ENCODE assay signal across 8 cellular contexts in the genomic region with DNA sequence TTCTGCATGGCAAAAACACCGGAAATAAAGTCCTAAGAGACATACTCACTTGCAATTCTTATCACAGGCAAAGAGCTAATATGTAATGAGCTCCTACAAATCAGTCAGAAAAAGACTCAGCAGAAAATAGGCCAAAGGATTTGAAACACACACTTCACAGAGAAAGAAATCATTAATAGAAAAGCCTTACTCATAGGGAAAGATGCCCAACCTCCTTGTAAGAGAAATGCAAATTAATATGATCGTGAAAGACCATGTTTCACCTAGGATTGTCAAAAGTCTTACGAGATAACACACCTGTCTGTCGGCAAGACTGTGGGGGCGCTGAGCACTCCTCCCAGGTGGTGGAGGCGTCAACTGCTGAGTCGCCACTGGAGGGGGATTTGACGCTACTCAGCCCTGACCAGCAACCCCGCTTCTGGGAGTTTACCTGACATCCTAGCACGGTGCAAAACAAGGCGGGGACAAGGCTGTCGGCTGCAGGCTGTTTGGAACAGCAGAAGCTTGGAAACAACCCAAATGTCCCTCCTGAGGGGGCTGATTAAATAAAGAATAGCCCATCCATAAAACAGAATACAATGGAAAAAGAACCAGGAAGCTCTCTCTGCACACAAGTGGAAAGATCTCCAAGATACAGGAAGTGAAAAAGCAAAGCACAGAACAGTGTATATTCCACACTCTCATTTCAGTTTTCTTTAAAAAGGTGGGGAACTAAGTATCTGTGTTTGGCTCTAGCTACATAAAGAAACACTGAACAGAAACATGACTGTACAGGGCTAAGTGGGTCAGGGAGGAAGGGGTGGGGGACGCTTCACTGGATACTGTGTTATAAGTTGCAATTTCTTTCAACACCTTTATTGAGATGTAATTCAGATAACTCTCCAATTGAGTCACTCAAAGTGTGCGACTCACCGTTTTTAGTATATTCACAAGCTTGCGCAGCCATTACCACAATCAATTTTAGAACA. TPM values are rescaled to one million over a fixed set of nuclear protein-coding genes. Genes with fewer than 3 reads are reported as not detected.
DNase-seq lines count a peak whose midpoint lies in the region; ATAC-seq and TF ChIP-seq lines count a peak whose summit lies in the region.

No MANE protein-coding gene starts in this region.

- 42% methylated on average over 6 of the region's 16 CpGs; no CpG with 5 or more reads in 1 of the 2 experiments for WGBS in IMR-90 (ENCODE audit: extremely low coverage in 2 of 2, insufficient read length in 1 of 2), 2 experiments
- WGBS in prostate gland = 21% methylated on average over 16 of the region's 16 CpGs

- peaks cover 0 to 77% of the 10 kb centered on the region in 2 experiments; a peak in 3 of 4 replicates for H3K79me1 ChIP-seq in IMR-90 (ENCODE audit: low read depth in 1 of 2, low read length in 2 of 2)

- no peak overlapping the region for H3K9ac ChIP-seq in IMR-90 (ENCODE audit: low read depth, low read length)

- H3K27ac Mint-ChIP-seq in activated CD8-positive, alpha-beta T cell treated with anti-CD3 and anti-CD28 coated beads, Interleukin-2, amount 10 ng/mL, durations not matched to agents 7 days and 5 days = peak overlapping the region; percentile 66

- TF ChIP-seq CTCF in IMR-90 (conservative IDR thresholded peaks at IDR 0.05; ENCODE audit: low read depth, low read length) (no peak), fibroblast of mammary gland (conservative IDR thresholded peaks at IDR 0.05; ENCODE audit: control insufficient read depth, insufficient read depth, low read depth, low read length) (no peak), prostate gland (IDR thresholded peaks at IDR 0.05) (no peak)

- DNase-seq in G401 (ENCODE audit: low spot score) (peak; percentile 49), IMR-90 (peak; percentile 54), fibroblast of mammary gland (ENCODE audit: low read depth) (peak; percentile 77), prostate gland (ENCODE audit: low spot score) (no peak), midbrain (lab: John Stamatoyannopoulos, UW) (no peak), islet precursor cell (no peak)
- no peak for DNase-seq in activated CD8-positive, alpha-beta T cell treated with anti-CD3 and anti-CD28 coated beads, Interleukin-2, amount 10 ng/mL, durations not matched to agents 7 days and 5 days

- H3K27me3 Mint-ChIP-seq in activated CD8-positive, alpha-beta T cell treated with anti-CD3 and anti-CD28 coated beads, Interleukin-2, amount 10 ng/mL, durations not matched to agents 7 days and 5 days (ENCODE audit: low read depth) = no peaks in the 10 kb centered on the region

- H3K36me3 ChIP-seq in IMR-90 (ENCODE audit: control insufficient read depth, insufficient read depth, low read length) = peaks cover 62% of the 10 kb centered on the region
- H3K36me3 ChIP-seq in prostate gland = peaks cover 0 to 22% of the 10 kb centered on the region in 2 donors

- H3K27ac ChIP-seq in IMR-90 (ENCODE audit: insufficient read depth, low read length) = peak overlapping the region; percentile 51
- H3K27ac ChIP-seq in prostate gland = peak overlapping the region; percentile 26 to 62

- H3K4me2 ChIP-seq in IMR-90 (ENCODE audit: low read depth, low read length) = peak overlapping the region; percentile 58

- H2AK5ac ChIP-seq in IMR-90 (ENCODE audit: low read depth, low read length) = no peak overlapping the region

- H3K4me1 ChIP-seq in IMR-90 (ENCODE audit: control insufficient read depth, insufficient read depth, low read length) (peaks cover 33% of the 10 kb centered on the region), prostate gland (replicated peaks) (peaks cover 10% of the 10 kb centered on the region)

- no peak overlapping the region for H4K8ac ChIP-seq in IMR-90 (ENCODE audit: low read depth in 2 of 2, low read length in 2 of 2)

- H3K4me3 Mint-ChIP-seq in activated CD8-positive, alpha-beta T cell treated with anti-CD3 and anti-CD28 coated beads, Interleukin-2, amount 10 ng/mL, durations not matched to agents 7 days and 5 days = no peak overlapping the region

- H3K9me1 ChIP-seq in IMR-90 (ENCODE audit: insufficient read depth, low read length) = peaks cover 38% of the 10 kb centered on the region

- no peak overlapping the region for H2BK15ac ChIP-seq in IMR-90 (ENCODE audit: low read depth, low read length)

- H4K5ac ChIP-seq in IMR-90 (ENCODE audit: low read depth, low read length) = no peak overlapping the region

- no peaks in the 10 kb centered on the region for H3K9me3 Mint-ChIP-seq in activated CD8-positive, alpha-beta T cell treated with anti-CD3 and anti-CD28 coated beads, Interleukin-2, amount 10 ng/mL, durations not matched to agents 7 days and 5 days (ENCODE audit: insufficient read depth)

- POLR2A ChIA-PET in IMR-90 (lab: Charles Lee; ENCODE audit: unreplicated experiment) = interaction anchor here (0.6 to 1.1 kb wide), 3 partner anchors 10 to 1997 kb away, joined by 4 to 30 read pairs (median 11); no protein-coding TSS in a partner anchor
- POLR2A ChIA-PET in activated CD8-positive, alpha-beta T cell treated with anti-CD3 and anti-CD28 coated beads, Interleukin-2, amount 10 ng/mL, durations not matched to agents 7 days and 5 days (lab: Charles Lee) = interaction anchor here (0.6 to 0.9 kb wide), 3 partner anchors 19 to 105 kb away, joined by 3 to 4 read pairs (median 3); no protein-coding TSS in a partner anchor

- intact Hi-C loops in IMR-90 (cut with micrococcal nuclease) (no loop called here), prostate gland (cut with DNase I) (no loop called here)

- no peak overlapping the region for H4K91ac ChIP-seq in IMR-90 (ENCODE audit: insufficient read depth, low read depth, low read length)

- ATAC-seq in GM21447 (IDR thresholded peaks at IDR 0.05; ENCODE audit: unreplicated experiment) = peak; percentile 62
- peak; percentile 19; the same call in 1 of the 2 replicates for ATAC-seq in IMR-90 (ENCODE audit: low read depth)
- peak; percentile 50 for ATAC-seq in activated CD8-positive, alpha-beta T cell treated with anti-CD3 and anti-CD28 coated beads, Interleukin-2, amount 10 ng/mL, durations not matched to agents 7 days and 5 days

- no peak overlapping the region for H2BK120ac ChIP-seq in IMR-90 (ENCODE audit: low read depth, low read length)

- no peak overlapping the region for H2BK20ac ChIP-seq in IMR-90 (ENCODE audit: low read depth, low read length)

- H2AK9ac ChIP-seq in IMR-90 (replicated peaks; ENCODE audit: low read depth, low read length, poor library complexity) = no peak overlapping the region

- no peak for TF ChIP-seq RAD21 in IMR-90 (IDR thresholded peaks at IDR 0.05; ENCODE audit: low read length)

- H3K4me1 Mint-ChIP-seq in activated CD8-positive, alpha-beta T cell treated with anti-CD3 and anti-CD28 coated beads, Interleukin-2, amount 10 ng/mL, durations not matched to agents 7 days and 5 days (ENCODE audit: low read depth) = peaks cover 16% of the 10 kb centered on the region

- H3K27me3 ChIP-seq in IMR-90 (ENCODE audit: control insufficient read depth, insufficient read depth, low read length) (no peaks in the 10 kb centered on the region), prostate gland (replicated peaks; ENCODE audit: insufficient read depth) (no peaks in the 10 kb centered on the region)

- peak overlapping the region; percentile 3; the same call in 1 of the 2 replicates for H3K23ac ChIP-seq in IMR-90 (ENCODE audit: low read depth, low read length)

- H3K4me3 ChIP-seq in IMR-90 (ENCODE audit: insufficient read depth, low read depth, low read length) (no peak overlapping the region), fibroblast of mammary gland (ENCODE audit: control insufficient read depth, low read depth, low read length) (no peak overlapping the region), prostate gland (no peak overlapping the region)

- no peak overlapping the region for H3K18ac ChIP-seq in IMR-90 (ENCODE audit: low read depth, low read length)

- H4K20me1 ChIP-seq in IMR-90 (ENCODE audit: insufficient read depth, low read length) = peaks cover 100% of the 10 kb centered on the region

- in situ Hi-C loops in G401 (cut with HindIII; ENCODE audit: low sequenced_read_pairs) (no loop called here), IMR-90 (cut with MboI; ENCODE audit: low sequenced_read_pairs) (no loop called here)

- no peak overlapping the region; the same call in 1 of the 2 replicates for H3K4ac ChIP-seq in IMR-90 (ENCODE audit: low read depth, low read length)

- H3K56ac ChIP-seq in IMR-90 (ENCODE audit: extremely low read depth, insufficient read depth, low read length) = no peak overlapping the region

- TF ChIP-seq POLR2A in IMR-90 (IDR thresholded peaks at IDR 0.05; ENCODE audit: low read depth, low read length) (no peak), prostate gland (IDR thresholded peaks at IDR 0.05) (no peak)

- dilution Hi-C loops in IMR-90 (cut with HindIII; ENCODE audit: low sequenced_read_pairs, unreplicated experiment) = no loop called here

- H3K14ac ChIP-seq in IMR-90 (replicated peaks; ENCODE audit: low read depth, low read length) = peak overlapping the region; percentile 61; the same call in 1 of the 2 replicates

- H2AFZ ChIP-seq in IMR-90 (replicated peaks; ENCODE audit: low read length, poor library complexity) = no peak overlapping the region

- no TSS peak for BruUV-seq in IMR-90 (replicated peaks; lab: Mats Ljungman, UMichigan)

- CTCF ChIA-PET in IMR-90 (lab: Yijun Ruan, JAX) = interaction anchor here (0.6 kb wide), 1 partner anchor 23 kb away, joined by 9 read pairs; no protein-coding TSS in a partner anchor
- CTCF ChIA-PET in activated CD8-positive, alpha-beta T cell treated with anti-CD3 and anti-CD28 coated beads, Interleukin-2, amount 10 ng/mL, durations not matched to agents 7 days and 5 days (lab: Charles Lee) = interaction anchor here (0.9 to 1.4 kb wide), 7 partner anchors 8 to 254 kb away, joined by 3 to 4 read pairs (median 3); no protein-coding TSS in a partner anchor

- H3K9me3 ChIP-seq in IMR-90 (ENCODE audit: control insufficient read depth, insufficient read depth, low read length) = no peaks in the 10 kb centered on the region
- H3K9me3 ChIP-seq in prostate gland = no peaks in the 10 kb centered on the region

- H2BK5ac ChIP-seq in IMR-90 (ENCODE audit: low read depth, low read length, poor library complexity, severe bottlenecking) = peak overlapping the region; percentile 40

- H3K36me3 Mint-ChIP-seq in activated CD8-positive, alpha-beta T cell treated with anti-CD3 and anti-CD28 coated beads, Interleukin-2, amount 10 ng/mL, durations not matched to agents 7 days and 5 days (ENCODE audit: low read depth) = peaks cover 27% of the 10 kb centered on the region

RNA-seq across cellular contexts. Expression of a gene that starts 11.5 kb away (rescaled TPM):
- 94.4 and 129 TPM in 2 replicates for total RNA-seq in G401 (2014; rRNA removed; shearing (Covaris generic))
- total RNA-seq in IMR-90 (2012; rRNA removed) (114 and 116 TPM in 2 replicates), prostate gland (100 to 1,000 TPM in 1 of 2 donors, 10 to 100 TPM in 1; 82.8 to 190 TPM)
- 270 and 276 TPM in 2 replicates for polyA plus RNA-seq in IMR-90 (2012; rRNA removed)
- 125 and 248 TPM in 2 replicates for polyA plus RNA-seq in IMR-90 (2012; cell fraction: cytosol; rRNA removed)
- 504 and 679 TPM in 2 replicates for polyA plus RNA-seq in IMR-90 (2012; cell fraction: nucleus; rRNA removed; ENCODE audit: low replicate concordance)
- total RNA-seq in activated CD8-positive, alpha-beta T cell treated with anti-CD3 and anti-CD28 coated beads, Interleukin-2, amount 10 ng/mL, durations not matched to agents 7 days and 5 days = 10 to 100 TPM; 74.7 to 82.9 TPM

RNA-seq across cellular contexts. Expression of a gene that starts 33.0 kb away (rescaled TPM):
- total RNA-seq in G401 (2014; rRNA removed; shearing (Covaris generic)) = 16.2 and 20.5 TPM in 2 replicates
- 9.1 and 9.2 TPM in 2 replicates for total RNA-seq in IMR-90 (2012; rRNA removed)
- 81.1 and 87.5 TPM in 2 replicates for polyA plus RNA-seq in IMR-90 (2012; rRNA removed)
- 40.0 and 98.4 TPM in 2 replicates for polyA plus RNA-seq in IMR-90 (2012; cell fraction: cytosol; rRNA removed)
- 132 and 272 TPM in 2 replicates for polyA plus RNA-seq in IMR-90 (2012; cell fraction: nucleus; rRNA removed; ENCODE audit: low replicate concordance)
- total RNA-seq in activated CD8-positive, alpha-beta T cell treated with anti-CD3 and anti-CD28 coated beads, Interleukin-2, amount 10 ng/mL, durations not matched to agents 7 days and 5 days = 10 to 100 TPM; 30.8 to 31.4 TPM
- total RNA-seq in prostate gland = 100 to 1,000 TPM in 1 of 2 donors, 10 to 100 TPM in 1; 76.0 to 137 TPM

Comparison
In these comparisons a context has a peak if more than half of its experiments do, and no peak if none do; other contexts are left out.
1. DNase-seq: peak in G401 (single experiment), IMR-90 (single experiment) and fibroblast of mammary gland (single experiment); none in activated CD8-positive, alpha-beta T cell treated with anti-CD3 and anti-CD28 coated beads, Interleukin-2, amount 10 ng/mL, durations not matched to agents 7 days and 5 days (single experiment), prostate gland (single experiment), midbrain (single experiment) and islet precursor cell (single experiment).
2. Peak in every context shown above with its lines, with median percentiles within 50 percentile points of each other: ATAC-seq.